8 cellular contexts compared by ENCODE assay signal in the genomic region with DNA sequence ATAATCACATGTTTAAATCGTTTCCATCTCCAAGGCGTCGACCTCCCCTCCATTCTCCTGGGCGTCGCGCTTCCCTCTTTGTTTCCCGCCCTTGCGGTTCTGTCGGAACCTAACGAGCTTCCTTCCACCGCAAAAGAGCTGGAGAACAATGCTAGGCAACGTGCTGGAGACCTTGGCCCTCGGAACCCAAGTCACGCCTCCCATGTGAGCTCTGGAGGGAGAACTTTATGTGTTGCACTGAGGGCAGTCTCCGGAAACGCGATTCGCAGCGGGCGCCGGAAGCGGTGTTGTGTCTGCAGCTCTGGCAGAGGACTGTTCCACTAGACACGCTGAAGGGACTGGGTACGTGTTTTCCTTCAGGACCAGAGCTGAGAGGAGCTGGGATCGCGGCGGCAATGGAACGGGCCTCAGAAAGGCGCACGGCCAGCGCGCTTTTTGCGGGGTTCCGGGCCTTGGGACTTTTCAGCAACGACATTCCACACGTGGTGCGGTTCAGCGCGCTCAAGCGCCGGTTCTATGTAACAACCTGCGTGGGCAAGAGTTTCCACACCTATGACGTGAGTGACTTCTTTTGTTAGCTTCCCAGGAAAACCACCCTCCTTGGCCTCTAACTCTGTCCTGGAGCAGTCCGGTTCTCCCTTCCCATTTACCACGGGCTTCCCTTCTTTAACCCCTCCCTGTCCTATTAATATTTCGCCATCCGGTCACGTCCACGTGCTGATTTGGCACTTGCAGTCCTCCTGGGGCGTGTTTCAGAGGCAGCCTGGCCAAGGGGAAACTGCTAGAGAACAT. TPM values are rescaled to one million over a fixed set of nuclear protein-coding genes. Genes with fewer than 3 reads are reported as not detected.
A peak's percentile ranks its signal among the peaks of the same experiment; 100 is the strongest.
DNase-seq lines count a peak whose midpoint lies in the region; FAIRE-seq and TF ChIP-seq lines count a peak whose summit lies in the region.

Gene WDR36, plus strand, starts transcription at position 287 of the 792 bp plus-strand sequence. Its CDS starts 109 bp downstream, at position 396.

- peak within 1 kb of the TSS; percentile 95 for H3K4me3 Mint-ChIP-seq in HFFc6

- H3K27me3 ChIP-seq in neuron (ENCODE audit: insufficient read depth, low read length): no peaks in the 10 kb centered on the region

- peak; percentile 82 for DNase-seq in GM04503 (ENCODE audit: low read depth)
- peak; percentile 87 for DNase-seq in HFFc6
- DNase-seq in NAMALWA (ENCODE audit: low spot score): peak; percentile 94
- DNase-seq in SK-MEL-5 (ENCODE audit: low read depth, low spot score): peak; percentile 94
- peak; percentile 89 for DNase-seq in activated naive CD4-positive, alpha-beta T cell treated with Interleukin-2 at 50 U/mL for 16 hours
- DNase-seq in frontal cortex (ENCODE audit: low spot score in 2 of 2): peak; percentile 71 to 76
- peak; percentile 86 for DNase-seq in stromal cell of bone marrow (ENCODE audit: low read depth)

- in situ Hi-C loops in SK-MEL-5 (cut with HindIII; ENCODE audit: low pct_unique_long_range_greater_than_20kb, low sequenced_read_pairs): no loop called here

- H3K36me3 ChIP-seq in neuron (ENCODE audit: insufficient read depth, low read length): peaks cover 2% of the 10 kb centered on the region

- H3K4me1 ChIP-seq in neuron (ENCODE audit: insufficient read depth, low read length): peaks cover 11% of the 10 kb centered on the region

- H3K4me3 ChIP-seq in neuron (ENCODE audit: low read length): peak within 1 kb of the TSS; percentile 68

- H3K27me3 Mint-ChIP-seq in HFFc6 (ENCODE audit: insufficient read depth): peaks cover 2% of the 10 kb centered on the region; the same call in 1 of the 2 replicates

- peaks cover 3% of the 10 kb centered on the region for H3K9me3 ChIP-seq in neuron (ENCODE audit: low read length)

- peak within 1 kb of the TSS; percentile 60 for H2AFZ ChIP-seq in neuron (ENCODE audit: low read depth, low read length)

- FAIRE-seq in frontal cortex (lab: Jason Lieb, UNC): no peak

- H3K36me3 Mint-ChIP-seq in HFFc6 (ENCODE audit: low read depth): peaks cover 14% of the 10 kb centered on the region

- H3K27ac Mint-ChIP-seq in HFFc6: peak within 1 kb of the TSS; percentile 79

- H3K4me1 Mint-ChIP-seq in HFFc6 (ENCODE audit: low read depth): peaks cover 35% of the 10 kb centered on the region

- TF ChIP-seq CTCF in HFFc6 (IDR thresholded peaks at IDR 0.05): no peak; the same call in 1 of the 2 replicates

- no peaks in the 10 kb centered on the region for H3K9me3 Mint-ChIP-seq in HFFc6

RNA-seq across cellular contexts. Expression of gene WDR36, which starts in this region (rescaled TPM):
- total RNA-seq in HFFc6 (2021; fragmentation: NEBNext Ultra II Directional; extraction: Animal tissue kit (Norgen Biotek cat#: 25700)): 10 to 100 TPM; 26.9 to 30.5 (median 28.6) TPM
- 71.6 and 77.1 TPM in 2 replicates for total RNA-seq in SK-MEL-5 (2014; rRNA removed; shearing (Covaris generic))
- polyA plus RNA-seq in SK-MEL-5 (2015; cell fraction: cytosol; rRNA removed): 23.8 and 38.7 TPM in 2 replicates
- polyA plus RNA-seq in SK-MEL-5 (2015; cell fraction: nucleus; rRNA removed): 95.1 and 116 TPM in 2 replicates
- total RNA-seq in frontal cortex: 43.6 TPM

Comparison
In these comparisons a context has a peak if more than half of its experiments do, and no peak if none do; other contexts are left out.
1. Peak in every context shown above with its lines: DNase-seq and H3K4me3 ChIP-seq.